Comparison of ENCODE assay signal across 15 cellular contexts in genomic region chr22:30392661-30393321, GRCh38. TPM values are rescaled to one million over a fixed set of nuclear protein-coding genes. Genes with fewer than 3 reads are reported as not detected.
DNase-seq lines count a peak whose midpoint lies in the region; ATAC-seq, FAIRE-seq and TF ChIP-seq lines count a peak whose summit lies in the region.
"Had no signal": no experiment of that assay in that cellular context is flagged by ENCODE, and none has a peak within 500 bp of the region (broad histone marks: within the 10 kb centered on the region; RNA-seq: fewer than 3 reads in every experiment).

No MANE protein-coding gene starts in this region.

- BruUV-seq in OCI-LY7 (replicated peaks; lab: Mats Ljungman, UMichigan) = no TSS peak

- H4K20me1 ChIP-seq in BLaER1 (peaks cover 2% of the 10 kb centered on the region; the same call in 1 of the 2 replicates), OCI-LY7 (ENCODE audit: insufficient read depth, low read length) (no peaks in the 10 kb centered on the region)

- TF ChIP-seq POLR2A in GM12891 (IDR thresholded peaks at IDR 0.05; ENCODE audit: low read depth, low read length) = no peak

- H3K9ac ChIP-seq in BLaER1 = peak overlapping the region; percentile 26; the same call in 1 of the 2 replicates
- H3K9ac ChIP-seq: KMS-11 had no signal

- intact Hi-C loops in OCI-LY7 (cut with micrococcal nuclease; ENCODE audit: unreplicated experiment) (no loop called here), aorta (cut with DNase I) (no loop called here)

- ATAC-seq in left lobe of liver (peak; percentile 69), aorta (ENCODE audit: low FRiP score) (no peak)
- no peak for ATAC-seq in effector memory CD8-positive, alpha-beta T cell (replicated peaks)

- 72 to 78% methylated on average over 9 of the region's 9 CpGs for WGBS in aorta, 2 donors

- H3K4me1 Mint-ChIP-seq in effector memory CD8-positive, alpha-beta T cell (ENCODE audit: low read depth in 2 of 2) = peaks cover 16% of the 10 kb centered on the region in 2 donors

- H3K4me1 ChIP-seq in BLaER1 (peaks cover 54% of the 10 kb centered on the region), OCI-LY7 (ENCODE audit: insufficient read depth, low read length, poor library complexity, severe bottlenecking) (peaks cover 31% of the 10 kb centered on the region), aorta (ENCODE audit: control insufficient read depth in 1 of 2, insufficient read depth in 2 of 2, low read length in 2 of 2) (no peaks in the 10 kb centered on the region)
- H3K4me1 ChIP-seq: uterus had no signal

- POLR2A ChIA-PET in OCI-LY7 (lab: Charles Lee) = interaction anchor here (0.6 to 2.0 kb wide), 3 partner anchors 32 to 61 kb away, joined by 3 to 15 read pairs (median 3); partner anchors contain the start of gene MTFP1

- no peak for TF ChIP-seq CTCF in OCI-LY7 (conservative IDR thresholded peaks at IDR 0.05; ENCODE audit: low read length)

- peak overlapping the region; percentile 66 for H3K4me2 ChIP-seq in BLaER1
- peak overlapping the region; percentile 73 for H3K4me2 ChIP-seq in OCI-LY7 (ENCODE audit: low read length)
- H3K4me2 ChIP-seq: KMS-11 had no signal

- H2AFZ ChIP-seq in OCI-LY7 (ENCODE audit: low read length) = peak overlapping the region; percentile 70

- H3K27me3 ChIP-seq in BLaER1 (peaks cover 4% of the 10 kb centered on the region; the same call in 1 of the 2 replicates), aorta (ENCODE audit: control insufficient read depth in 1 of 2, insufficient read depth in 2 of 2, low read length in 1 of 2) (no peaks in the 10 kb centered on the region)
- H3K27me3 ChIP-seq: uterus had no signal

- no peaks in the 10 kb centered on the region for H3K36me3 ChIP-seq in BLaER1
- no peaks in the 10 kb centered on the region; the same call in 1 of the 2 replicates for H3K36me3 ChIP-seq in OCI-LY7 (ENCODE audit: insufficient read depth, low read length)
- no peaks in the 10 kb centered on the region for H3K36me3 ChIP-seq in aorta (ENCODE audit: control insufficient read depth in 1 of 2, insufficient read depth in 2 of 2, low read length in 1 of 2)
- H3K36me3 ChIP-seq: uterus had no signal

- no peaks in the 10 kb centered on the region for H3K79me2 ChIP-seq in OCI-LY7 (ENCODE audit: insufficient read depth, low read depth, low read length)

- peak; percentile 69 for FAIRE-seq in GM12891 (lab: Jason Lieb, UNC)
- FAIRE-seq: bronchial epithelial cell, islet of Langerhans had no signal

- H3K9me3 Mint-ChIP-seq in effector memory CD8-positive, alpha-beta T cell = no peaks in the 10 kb centered on the region

- H3K27ac Mint-ChIP-seq in effector memory CD8-positive, alpha-beta T cell = no peak overlapping the region

- no peaks in the 10 kb centered on the region for H3K9me2 ChIP-seq in OCI-LY7 (ENCODE audit: insufficient read depth, low read length)

- H3K9me3 ChIP-seq in BLaER1 = no peaks in the 10 kb centered on the region
- H3K9me3 ChIP-seq in OCI-LY7 (ENCODE audit: low read length) = peaks cover 6% of the 10 kb centered on the region; the same call in 1 of the 2 replicates
- H3K9me3 ChIP-seq in aorta (ENCODE audit: control insufficient read depth, low read length) = no peaks in the 10 kb centered on the region
- H3K9me3 ChIP-seq: uterus had no signal

- peaks cover 4% of the 10 kb centered on the region for H3K36me3 Mint-ChIP-seq in effector memory CD8-positive, alpha-beta T cell (ENCODE audit: insufficient read depth)

- no peak overlapping the region for H3K4me3 Mint-ChIP-seq in effector memory CD8-positive, alpha-beta T cell

- DNase-seq in GM12891 (ENCODE audit: insufficient read length, low spot score) = no peak
- peak; percentile 62 for DNase-seq in OCI-LY7 (ENCODE audit: low spot score)
- DNase-seq in left lobe of liver (ENCODE audit: low spot score) = peak; percentile 91
- DNase-seq in effector memory CD8-positive, alpha-beta T cell = no peak
- no peak for DNase-seq in stimulated activated CD4-positive, alpha-beta T cell treated with anti-CD3 and anti-CD28 coated beads, Interleukin-1b, Interleukin-23, amount 100 ng/mL, for 48 hours
- no peak for DNase-seq in aorta
- DNase-seq in amniotic stem cell (lab: John Stamatoyannopoulos, UW) = no peak
- DNase-seq: activated T-cell treated with anti-CD3 and anti-CD28 coated beads for 4 hours, NCI-H748 treated with DMSO at 0.1 percent for 48 hours, posterior cingulate gyrus, uterus had no signal

- CTCF ChIA-PET in OCI-LY7 (lab: Charles Lee; ENCODE audit: unreplicated experiment) = interaction anchor here (1.6 to 2.0 kb wide), 2 partner anchors 105 to 130 kb away, joined by 5 to 6 read pairs; no protein-coding TSS in a partner anchor

- H3K27ac ChIP-seq in BLaER1 (peak overlapping the region; percentile 66; the same call in 1 of the 2 replicates), OCI-LY7 (ENCODE audit: low read depth, low read length, poor library complexity, severe bottlenecking) (peak overlapping the region; percentile 58), aorta (ENCODE audit: low read depth in 1 of 2, low read length in 2 of 2) (no peak overlapping the region)
- H3K27ac ChIP-seq: KMS-11, uterus had no signal

- no peak overlapping the region for H3K4me3 ChIP-seq in BLaER1
- peak overlapping the region; percentile 28 for H3K4me3 ChIP-seq in OCI-LY7 (ENCODE audit: low read depth, low read length, poor library complexity, severe bottlenecking)
- no peak overlapping the region for H3K4me3 ChIP-seq in aorta (ENCODE audit: low read length in 2 of 2)
- H3K4me3 ChIP-seq: uterus had no signal

- peaks cover 24 to 46% of the 10 kb centered on the region in 2 donors for H3K27me3 Mint-ChIP-seq in effector memory CD8-positive, alpha-beta T cell

TF ChIP-seq in GM12891, 5 proteins besides CTCF, POLR2A, EP300 and RAD21:
- TF ChIP-seq POU2F2 (IDR thresholded peaks at IDR 0.05; ENCODE audit: low read depth, low read length) (no peak), POLR2AphosphoS5 (IDR thresholded peaks at IDR 0.05; ENCODE audit: low read depth, low read length) (no peak), SPI1 (IDR thresholded peaks at IDR 0.05; ENCODE audit: low read depth, low read length) (peak; percentile 80), PAX5 (IDR thresholded peaks at IDR 0.05; ENCODE audit: insufficient read depth, low read length, severe bottlenecking) (peak; percentile 49)

RNA-seq across cellular contexts. Expression of gene SEC14L2, which starts 4.0 kb away (rescaled TPM):
- polyA plus RNA-seq in GM12891 (2012; ENCODE audit: low read depth, missing spikeins) = 0.46 TPM
- total RNA-seq in OCI-LY7 (2014; rRNA removed; shearing (Covaris generic)) = 0.22 and 0.31 TPM in 2 replicates
- total RNA-seq in OCI-LY7 (2022) (0.11 and 0.18 TPM in 2 replicates), left lobe of liver (252 TPM), aorta (10 to 100 TPM; 11.8 to 14.7 TPM)
- polyA plus RNA-seq in aorta = 10 to 100 TPM; 12.6 to 13.3 TPM

RNA-seq across cellular contexts. Expression of gene RNF215, which starts 5.6 kb away (rescaled TPM):
- polyA plus RNA-seq in GM12891 (2012; ENCODE audit: low read depth, missing spikeins) = 4.6 TPM
- 6.9 and 8.0 TPM in 2 replicates for total RNA-seq in OCI-LY7 (2014; rRNA removed; shearing (Covaris generic))
- total RNA-seq in OCI-LY7 (2022) (12.3 and 13.8 TPM in 2 replicates), left lobe of liver (8.7 TPM), aorta (10 to 100 TPM; 15.6 to 20.9 TPM)
- 10 to 100 TPM in 1 of 2 donors, 1 to 10 TPM in 1; 4.5 to 22.6 TPM for polyA plus RNA-seq in aorta

RNA-seq across cellular contexts. Expression of gene MTFP1, which starts 32.8 kb away (rescaled TPM):
- polyA plus RNA-seq in GM12891 (2012; ENCODE audit: low read depth, missing spikeins) = 60.6 TPM
- total RNA-seq in OCI-LY7 (2014; rRNA removed; shearing (Covaris generic)) = 70.5 and 81.9 TPM in 2 replicates
- 63.6 and 83.2 TPM in 2 replicates for total RNA-seq in OCI-LY7 (2022)
- total RNA-seq in left lobe of liver = 6.3 TPM
- 1 to 10 TPM; 4.1 to 4.4 TPM for total RNA-seq in aorta
- 1 to 10 TPM; 4.0 to 6.8 TPM for polyA plus RNA-seq in aorta

RNA-seq across cellular contexts. Expression of gene CCDC157, which starts 36.0 kb away (rescaled TPM):
- 0.69 TPM for polyA plus RNA-seq in GM12891 (2012; ENCODE audit: low read depth, missing spikeins)
- 3.4 and 4.7 TPM in 2 replicates for total RNA-seq in OCI-LY7 (2014; rRNA removed; shearing (Covaris generic))
- total RNA-seq in OCI-LY7 (2022) = 3.1 and 3.3 TPM in 2 replicates
- 0.78 TPM for total RNA-seq in left lobe of liver
- total RNA-seq in aorta = 1 to 10 TPM in 1 of 2 donors, under 1 TPM in 1; 0.87 to 2.4 TPM
- polyA plus RNA-seq in aorta = 1 to 10 TPM; 1.0 to 3.6 TPM

RNA-seq across cellular contexts. Expression of gene SF3A1, which starts 36.1 kb away (rescaled TPM):
- polyA plus RNA-seq in GM12891 (2012; ENCODE audit: low read depth, missing spikeins) = 69.6 TPM
- total RNA-seq in OCI-LY7 (2014; rRNA removed; shearing (Covaris generic)) = 44.9 and 71.8 TPM in 2 replicates
- total RNA-seq in OCI-LY7 (2022) (199 and 200 TPM in 2 replicates), left lobe of liver (73.3 TPM), aorta (100 to 1,000 TPM; 112 to 116 TPM)
- polyA plus RNA-seq in aorta = 10 to 100 TPM; 13.6 to 23.8 TPM

Comparison
In these comparisons a context has a peak if more than half of its experiments do, and no peak if none do; other contexts are left out.
1. H3K27ac ChIP-seq: peak in BLaER1 (single experiment) and OCI-LY7 (single experiment); none in aorta (0 of 2).
2. DNase-seq: peak in OCI-LY7 (single experiment) and left lobe of liver (single experiment); none in GM12891 (single experiment), effector memory CD8-positive, alpha-beta T cell (0 of 3), stimulated activated CD4-positive, alpha-beta T cell treated with anti-CD3 and anti-CD28 coated beads, Interleukin-1b, Interleukin-23, amount 100 ng/mL, for 48 hours (single experiment), aorta (0 of 2) and amniotic stem cell (single experiment).
3. RNA of gene SEC14L2, which starts 4.0 kb away (total RNA-seq): 252 TPM in left lobe of liver (single experiment); 11.8 to 14.7 TPM in aorta and 0.11 to 0.31 TPM in OCI-LY7; every median in the first group is over 10 times any median in the second.